In genomic region chr6:116090251-116090650, GRCh38 we compare ENCODE assay signal across 15 cellular contexts. TPM values are rescaled to one million over a fixed set of nuclear protein-coding genes. Genes with fewer than 3 reads are reported as not detected.
DNase-seq lines count a peak whose midpoint lies in the region; ATAC-seq and TF ChIP-seq lines count a peak whose summit lies in the region.
"Had no signal": no experiment of that assay in that cellular context is flagged by ENCODE, and none has a peak within 500 bp of the region (broad histone marks: within the 10 kb centered on the region; RNA-seq: fewer than 3 reads in every experiment).

No MANE protein-coding gene starts in this region.

- H3F3A ChIP-seq in PC-3 (ENCODE audit: low read length, unreplicated experiment): no peaks in the 10 kb centered on the region

- H4K20me1 ChIP-seq in PC-3 (ENCODE audit: low read length): no peaks in the 10 kb centered on the region

- no peak overlapping the region for H3K9ac ChIP-seq in PC-3 (ENCODE audit: low read length)

- no peak for TF ChIP-seq CTCF in PC-3 (conservative IDR thresholded peaks at IDR 0.05; ENCODE audit: low read depth, low read length)

- H3K4me3 Mint-ChIP-seq in activated CD4-positive, alpha-beta memory T cell treated with anti-CD3 and anti-CD28 coated beads, Interleukin-2, amount 10 ng/mL, durations not matched to agents 7 days and 5 days: no peak overlapping the region
- H3K4me3 Mint-ChIP-seq in activated CD4-positive, alpha-beta memory T cell treated with anti-CD3 and anti-CD28 coated beads for 36 hours: no peak overlapping the region
- H3K4me3 Mint-ChIP-seq: T-helper 1 cell treated with Interleukin-12 subunit alpha and Interleukin-12 subunit beta and Interleukin-4 antibody, amounts not matched to agents 30 μg/mL and 1 μg/mL, for 36 hours had no signal

- POLR2A ChIA-PET in activated CD4-positive, alpha-beta memory T cell treated with anti-CD3 and anti-CD28 coated beads, Interleukin-2, amount 10 ng/mL, durations not matched to agents 7 days and 5 days (lab: Charles Lee): no interaction called here
- POLR2A ChIA-PET in activated CD4-positive, alpha-beta memory T cell treated with anti-CD3 and anti-CD28 coated beads for 36 hours (lab: Charles Lee): no interaction called here
- POLR2A ChIA-PET in PC-3 (lab: Charles Lee; ENCODE audit: unreplicated experiment): no interaction called here

- peaks cover 4% of the 10 kb centered on the region for H3K27me3 Mint-ChIP-seq in activated CD4-positive, alpha-beta memory T cell treated with anti-CD3 and anti-CD28 coated beads, Interleukin-2, amount 10 ng/mL, durations not matched to agents 7 days and 5 days
- peaks cover 2% of the 10 kb centered on the region for H3K27me3 Mint-ChIP-seq in activated CD4-positive, alpha-beta memory T cell treated with anti-CD3 and anti-CD28 coated beads for 36 hours

- no peaks in the 10 kb centered on the region for H3K27me3 ChIP-seq in PC-3 (ENCODE audit: low read length)
- H3K27me3 ChIP-seq: gastrocnemius medialis, right atrium auricular region had no signal

- H3K9me3 ChIP-seq in PC-3 (ENCODE audit: low read length): no peaks in the 10 kb centered on the region
- H3K9me3 ChIP-seq: gastrocnemius medialis, right atrium auricular region had no signal

- H3K4me1 ChIP-seq in PC-3 (ENCODE audit: insufficient read depth, low read length): peaks cover 7% of the 10 kb centered on the region
- H3K4me1 ChIP-seq: gastrocnemius medialis, right atrium auricular region had no signal

- H3K36me3 Mint-ChIP-seq in activated CD4-positive, alpha-beta memory T cell treated with anti-CD3 and anti-CD28 coated beads, Interleukin-2, amount 10 ng/mL, durations not matched to agents 7 days and 5 days (ENCODE audit: low read depth): no peaks in the 10 kb centered on the region
- no peaks in the 10 kb centered on the region for H3K36me3 Mint-ChIP-seq in activated CD4-positive, alpha-beta memory T cell treated with anti-CD3 and anti-CD28 coated beads for 36 hours

- intact Hi-C loops in activated CD4-positive, alpha-beta memory T cell treated with anti-CD3 and anti-CD28 coated beads for 36 hours (cut with micrococcal nuclease): no loop called here
- intact Hi-C loops in cardiac septum (cut with DNase I): no loop called here
- intact Hi-C loops in PC-3 (cut with micrococcal nuclease): no loop called here

- no peak overlapping the region for H3K4me2 ChIP-seq in PC-3 (ENCODE audit: low read length)

- no peak overlapping the region for H3K4me3 ChIP-seq in PC-3 (ENCODE audit: low read length)
- H3K4me3 ChIP-seq: gastrocnemius medialis, lung, right atrium auricular region had no signal

- CTCF ChIA-PET in activated CD4-positive, alpha-beta memory T cell treated with anti-CD3 and anti-CD28 coated beads, Interleukin-2, amount 10 ng/mL, durations not matched to agents 7 days and 5 days (lab: Charles Lee): interaction anchor here (1.8 kb wide), 1 partner anchor 10 kb away, joined by 5 read pairs; the partner anchor contains the start of gene NT5DC1
- CTCF ChIA-PET in activated CD4-positive, alpha-beta memory T cell treated with anti-CD3 and anti-CD28 coated beads for 36 hours (lab: Charles Lee): no interaction called here
- CTCF ChIA-PET in PC-3 (lab: Charles Lee): no interaction called here

- H3K36me3 ChIP-seq in PC-3 (ENCODE audit: low read depth, low read length): no peaks in the 10 kb centered on the region
- H3K36me3 ChIP-seq: gastrocnemius medialis, right atrium auricular region had no signal

- DNase-seq in activated CD4-positive, alpha-beta memory T cell treated with anti-CD3 and anti-CD28 coated beads, Interleukin-2, amount 10 ng/mL, durations not matched to agents 7 days and 5 days: peak; percentile 31
- no peak for DNase-seq in activated CD4-positive, alpha-beta memory T cell treated with anti-CD3 and anti-CD28 coated beads for 36 hours
- no peak for DNase-seq in stimulated activated naive CD8-positive, alpha-beta T cell treated with anti-CD3 and anti-CD28 coated beads, Interleukin-15, Interleukin-2, amounts not matched to agents 100 U/mL and 50 U/mL, for 24 hours
- DNase-seq in NCI-H524 (lab: John Stamatoyannopoulos, UW) (no peak), cardiac septum (ENCODE audit: low spot score) (no peak), PC-3 (no peak)
- DNase-seq: 8988T; DMS79; gastrocnemius medialis; NK-92 treated with Interleukin-12 subunit alpha and Interleukin-12 subunit beta, amount 100 ng/mL, for 24 hours had no signal

- no peaks in the 10 kb centered on the region for H3K9me2 ChIP-seq in PC-3 (replicated peaks; ENCODE audit: low read length)

- no TSS peak for BruUV-seq in PC-3 (replicated peaks; lab: Mats Ljungman, UMichigan)

- peaks cover 16% of the 10 kb centered on the region for H3K4me1 Mint-ChIP-seq in activated CD4-positive, alpha-beta memory T cell treated with anti-CD3 and anti-CD28 coated beads, Interleukin-2, amount 10 ng/mL, durations not matched to agents 7 days and 5 days
- H3K4me1 Mint-ChIP-seq in activated CD4-positive, alpha-beta memory T cell treated with anti-CD3 and anti-CD28 coated beads for 36 hours (ENCODE audit: low read depth): no peaks in the 10 kb centered on the region

- no peak overlapping the region for H2AFZ ChIP-seq in PC-3 (ENCODE audit: low read length)

- H3K79me2 ChIP-seq in PC-3 (ENCODE audit: low read length): no peaks in the 10 kb centered on the region

- ATAC-seq in HG02588 (IDR thresholded peaks at IDR 0.05; ENCODE audit: unreplicated experiment): peak; percentile 47
- peak; percentile 74 for ATAC-seq in HG03378 (IDR thresholded peaks at IDR 0.05; ENCODE audit: unreplicated experiment)
- ATAC-seq in stimulated activated naive CD8-positive, alpha-beta T cell treated with anti-CD3 and anti-CD28 coated beads, Interleukin-15, Interleukin-2, amounts not matched to agents 100 U/mL and 50 U/mL, for 24 hours: peak; percentile 28
- no peak for ATAC-seq in PC-3
- ATAC-seq: gastrocnemius medialis had no signal

- H3K9me3 Mint-ChIP-seq in activated CD4-positive, alpha-beta memory T cell treated with anti-CD3 and anti-CD28 coated beads, Interleukin-2, amount 10 ng/mL, durations not matched to agents 7 days and 5 days: no peaks in the 10 kb centered on the region
- H3K9me3 Mint-ChIP-seq in activated CD4-positive, alpha-beta memory T cell treated with anti-CD3 and anti-CD28 coated beads for 36 hours: no peaks in the 10 kb centered on the region
- H3K9me3 Mint-ChIP-seq: T-helper 1 cell treated with Interleukin-12 subunit alpha and Interleukin-12 subunit beta and Interleukin-4 antibody, amounts not matched to agents 30 μg/mL and 1 μg/mL, for 36 hours had no signal

- no peak overlapping the region for H3K27ac ChIP-seq in PC-3 (ENCODE audit: low read length)
- H3K27ac ChIP-seq: gastrocnemius medialis, right atrium auricular region had no signal

- H3K27ac Mint-ChIP-seq in activated CD4-positive, alpha-beta memory T cell treated with anti-CD3 and anti-CD28 coated beads, Interleukin-2, amount 10 ng/mL, durations not matched to agents 7 days and 5 days: no peak overlapping the region
- H3K27ac Mint-ChIP-seq in activated CD4-positive, alpha-beta memory T cell treated with anti-CD3 and anti-CD28 coated beads for 36 hours: no peak overlapping the region
- H3K27ac Mint-ChIP-seq: T-helper 1 cell treated with Interleukin-12 subunit alpha and Interleukin-12 subunit beta and Interleukin-4 antibody, amounts not matched to agents 30 μg/mL and 1 μg/mL, for 36 hours had no signal

RNA-seq across cellular contexts. Expression of gene NT5DC1, which starts 10.4 kb away (rescaled TPM):
- total RNA-seq in activated CD4-positive, alpha-beta memory T cell treated with anti-CD3 and anti-CD28 coated beads, Interleukin-2, amount 10 ng/mL, durations not matched to agents 7 days and 5 days: 10 to 100 TPM; 48.3 to 49.4 TPM
- 10 to 100 TPM; 51.1 to 51.3 TPM for total RNA-seq in activated CD4-positive, alpha-beta memory T cell treated with anti-CD3 and anti-CD28 coated beads for 36 hours
- 38.8 TPM for total RNA-seq in cardiac septum
- total RNA-seq in PC-3 (2014; rRNA removed): 6.6 and 11.3 TPM in 2 replicates

RNA-seq across cellular contexts. Expression of gene FRK, which starts 29.6 kb away (rescaled TPM):
- under 1 TPM in 1 of 2 experiments, not detected in 1; 0.03 TPM for total RNA-seq in activated CD4-positive, alpha-beta memory T cell treated with anti-CD3 and anti-CD28 coated beads, Interleukin-2, amount 10 ng/mL, durations not matched to agents 7 days and 5 days
- under 1 TPM; 0.02 TPM for total RNA-seq in activated CD4-positive, alpha-beta memory T cell treated with anti-CD3 and anti-CD28 coated beads for 36 hours
- total RNA-seq in cardiac septum (2.6 TPM), PC-3 (2014; rRNA removed) (0.46 and 0.66 TPM in 2 replicates)

RNA-seq across cellular contexts. Expression of gene COL10A1, which starts 35.7 kb away (rescaled TPM):
- not detected for total RNA-seq in activated CD4-positive, alpha-beta memory T cell treated with anti-CD3 and anti-CD28 coated beads, Interleukin-2, amount 10 ng/mL, durations not matched to agents 7 days and 5 days
- not detected for total RNA-seq in activated CD4-positive, alpha-beta memory T cell treated with anti-CD3 and anti-CD28 coated beads for 36 hours
- total RNA-seq in cardiac septum (3.3 TPM), PC-3 (2014; rRNA removed) (not detected in 2 replicates)
- total RNA-seq: gastrocnemius medialis, right atrium auricular region had no signal
